26 cellular contexts compared by ENCODE assay signal in genomic region chr7:68729361-68729760, GRCh38.
DNase-seq lines count a peak whose midpoint lies in the region; ATAC-seq, FAIRE-seq and TF ChIP-seq lines count a peak whose summit lies in the region.
"Had no signal": no experiment of that assay in that cellular context is flagged by ENCODE, and none has a peak within 500 bp of the region (broad histone marks: within the 10 kb centered on the region; RNA-seq: fewer than 3 reads in every experiment).

No MANE protein-coding gene starts in this region.

- peak overlapping the region; percentile 6 for H3K27ac Mint-ChIP-seq in glutamatergic neuron (ENCODE audit: unreplicated experiment)
- no peak overlapping the region for H3K27ac Mint-ChIP-seq in activated T-helper 2 cell treated with anti-CD3 and anti-CD28 coated beads, Interferon-gamma antibody, Interleukin-2, Interleukin-4, amounts not matched to agents 10 μg/mL and 5 μg/mL and 100 μg/mL, durations not matched to agents 14 hours and 24 hours and 36 hours
- H3K27ac Mint-ChIP-seq: immature natural killer cell, mesothelial cell of epicardium, naive B cell had no signal

- no peak for ATAC-seq in GM19328 (IDR thresholded peaks at IDR 0.05; ENCODE audit: unreplicated experiment)

- peaks cover 2% of the 10 kb centered on the region for H3K27me3 Mint-ChIP-seq in glutamatergic neuron (ENCODE audit: unreplicated experiment)
- H3K27me3 Mint-ChIP-seq in activated T-helper 2 cell treated with anti-CD3 and anti-CD28 coated beads, Interferon-gamma antibody, Interleukin-2, Interleukin-4, amounts not matched to agents 10 μg/mL and 5 μg/mL and 100 μg/mL, durations not matched to agents 14 hours and 24 hours and 36 hours (ENCODE audit: low read depth): no peaks in the 10 kb centered on the region
- H3K27me3 Mint-ChIP-seq: central memory CD8-positive, alpha-beta T cell; naive B cell had no signal

- no peak for TF ChIP-seq CTCF in glutamatergic neuron (IDR thresholded peaks at IDR 0.05; ENCODE audit: partially characterized antibody, unreplicated experiment)

- H3K4me1 Mint-ChIP-seq in glutamatergic neuron (ENCODE audit: low read depth, unreplicated experiment): peaks cover 2% of the 10 kb centered on the region
- H3K4me1 Mint-ChIP-seq in activated T-helper 2 cell treated with anti-CD3 and anti-CD28 coated beads, Interferon-gamma antibody, Interleukin-2, Interleukin-4, amounts not matched to agents 10 μg/mL and 5 μg/mL and 100 μg/mL, durations not matched to agents 14 hours and 24 hours and 36 hours (ENCODE audit: low read depth): no peaks in the 10 kb centered on the region
- H3K4me1 Mint-ChIP-seq: CD14-positive monocyte; central memory CD8-positive, alpha-beta T cell; immature natural killer cell; naive B cell had no signal

- DNase-seq in DMS 273 (lab: John Stamatoyannopoulos, UW; ENCODE audit: unreplicated experiment) (peak; percentile 52), DMS 273 treated with DMSO at 0.1 percent for 48 hours (lab: John Stamatoyannopoulos, UW) (no peak), NCI-H1105 treated with DMSO at 0.1 percent for 48 hours (lab: John Stamatoyannopoulos, UW) (peak; percentile 55), NCI-H2171 treated with DMSO at 0.1 percent for 48 hours (lab: John Stamatoyannopoulos, UW) (peak; percentile 97), glutamatergic neuron (peak; percentile 33), GM19239 (ENCODE audit: insufficient read length, low spot score) (no peak)
- no peak for DNase-seq in activated T-helper 2 cell treated with anti-CD3 and anti-CD28 coated beads, Interferon-gamma antibody, Interleukin-2, Interleukin-4, amounts not matched to agents 10 μg/mL and 5 μg/mL and 100 μg/mL, durations not matched to agents 14 hours and 24 hours and 36 hours (ENCODE audit: low spot score)
- DNase-seq: activated CD4-positive, alpha-beta T cell treated with anti-CD3 and anti-CD28 coated beads for 48 hours; activated CD8-positive, alpha-beta memory T cell treated with anti-CD3 and anti-CD28 coated beads for 24 hours; activated gamma-delta T cell treated with Interleukin-2 at 50 U/mL for 16 hours; esophagus squamous epithelium; hypothalamus; immature natural killer cell; naive B cell; NCI-H2081 treated with DMSO at 0.1 percent for 48 hours; NCI-H526 treated with DMSO at 0.1 percent for 48 hours; nucleus accumbens; SHP77; stimulated activated naive CD4-positive, alpha-beta T cell had no signal

- no peak overlapping the region for H3K4me3 Mint-ChIP-seq in glutamatergic neuron (ENCODE audit: unreplicated experiment)
- no peak overlapping the region for H3K4me3 Mint-ChIP-seq in activated T-helper 2 cell treated with anti-CD3 and anti-CD28 coated beads, Interferon-gamma antibody, Interleukin-2, Interleukin-4, amounts not matched to agents 10 μg/mL and 5 μg/mL and 100 μg/mL, durations not matched to agents 14 hours and 24 hours and 36 hours (ENCODE audit: low read depth)
- H3K4me3 Mint-ChIP-seq: CD14-positive monocyte; central memory CD8-positive, alpha-beta T cell; immature natural killer cell; mesothelial cell of epicardium; naive B cell had no signal

- H3K36me3 Mint-ChIP-seq in glutamatergic neuron (ENCODE audit: unreplicated experiment): no peaks in the 10 kb centered on the region
- H3K36me3 Mint-ChIP-seq in activated T-helper 2 cell treated with anti-CD3 and anti-CD28 coated beads, Interferon-gamma antibody, Interleukin-2, Interleukin-4, amounts not matched to agents 10 μg/mL and 5 μg/mL and 100 μg/mL, durations not matched to agents 14 hours and 24 hours and 36 hours (ENCODE audit: low read depth): no peaks in the 10 kb centered on the region
- H3K36me3 Mint-ChIP-seq: CD14-positive monocyte, immature natural killer cell, mesothelial cell of epicardium, naive B cell had no signal

- FAIRE-seq in GM19239 (lab: Jason Lieb, UNC): no peak
- FAIRE-seq: endometrium, frontal cortex, H54 had no signal

- intact Hi-C loops in activated T-helper 2 cell treated with anti-CD3 and anti-CD28 coated beads, Interferon-gamma antibody, Interleukin-2, Interleukin-4, amounts not matched to agents 10 μg/mL and 5 μg/mL and 100 μg/mL, durations not matched to agents 14 hours and 24 hours and 36 hours (cut with micrococcal nuclease): no loop called here

- peaks cover 5% of the 10 kb centered on the region for H3K9me3 Mint-ChIP-seq in glutamatergic neuron (ENCODE audit: unreplicated experiment)
- peaks cover 50% of the 10 kb centered on the region for H3K9me3 Mint-ChIP-seq in activated T-helper 2 cell treated with anti-CD3 and anti-CD28 coated beads, Interferon-gamma antibody, Interleukin-2, Interleukin-4, amounts not matched to agents 10 μg/mL and 5 μg/mL and 100 μg/mL, durations not matched to agents 14 hours and 24 hours and 36 hours

Comparison
In these comparisons a context has a peak if more than half of its experiments do, and no peak if none do; other contexts are left out.
1. DNase-seq: peak in DMS 273 (single experiment), NCI-H1105 treated with DMSO at 0.1 percent for 48 hours (single experiment), NCI-H2171 treated with DMSO at 0.1 percent for 48 hours (single experiment) and glutamatergic neuron (single experiment); none in DMS 273 treated with DMSO at 0.1 percent for 48 hours (single experiment), activated T-helper 2 cell treated with anti-CD3 and anti-CD28 coated beads, Interferon-gamma antibody, Interleukin-2, Interleukin-4, amounts not matched to agents 10 μg/mL and 5 μg/mL and 100 μg/mL, durations not matched to agents 14 hours and 24 hours and 36 hours (single experiment) and GM19239 (single experiment).